8 cellular contexts compared by ENCODE assay signal in the genomic region with DNA sequence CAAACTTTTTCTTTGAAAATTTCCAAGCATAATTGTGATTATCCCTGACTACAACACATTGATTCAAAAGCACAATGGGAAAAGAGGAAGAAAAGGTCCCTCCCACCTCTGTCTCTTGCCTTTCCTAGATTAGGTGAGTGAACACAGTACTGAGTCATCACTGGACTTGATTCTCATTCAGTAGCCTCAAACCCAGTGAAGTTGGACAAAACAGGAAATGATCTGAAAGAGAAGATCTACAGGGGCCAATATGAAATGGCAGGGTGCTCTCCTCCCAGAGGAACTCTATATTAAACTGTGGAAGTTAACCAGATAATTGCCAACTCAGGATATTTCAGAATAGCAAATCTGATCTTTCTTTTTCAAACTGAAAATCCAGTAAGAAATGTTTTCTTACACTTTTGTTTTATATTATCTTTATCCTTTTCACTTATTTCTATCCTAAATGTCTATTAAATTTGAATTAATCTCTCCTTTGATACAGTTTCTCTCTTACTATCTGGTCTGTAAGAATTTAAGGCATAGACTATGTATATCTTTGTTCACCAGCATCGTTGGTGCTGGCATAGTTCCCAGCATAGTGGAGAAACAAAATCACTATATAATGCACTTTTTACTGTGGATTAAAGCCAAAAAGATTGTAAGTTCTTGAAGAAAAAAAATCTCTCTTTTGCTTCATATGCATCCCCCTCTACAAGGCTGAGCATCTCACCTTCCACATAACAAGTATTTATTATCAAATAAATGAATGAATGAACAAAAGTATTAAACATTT. TPM values are rescaled to one million over a fixed set of nuclear protein-coding genes. Genes with fewer than 3 reads are reported as not detected.
DNase-seq lines count a peak whose midpoint lies in the region; ATAC-seq and TF ChIP-seq lines count a peak whose summit lies in the region.

No MANE protein-coding gene starts in this region.

- intact Hi-C loops in heart right ventricle (cut with DNase I): no loop called here

- H3K36me3 ChIP-seq in heart right ventricle: no peaks in the 10 kb centered on the region

- no peaks in the 10 kb centered on the region for H3K9me3 ChIP-seq in heart right ventricle

- TF ChIP-seq CTCF in heart right ventricle (IDR thresholded peaks at IDR 0.05): no peak

- peak overlapping the region in 1 of 10 donors; percentile 51 for H3K27ac ChIP-seq in heart right ventricle

- H3K4me3 ChIP-seq in heart right ventricle: no peak overlapping the region

- H3K27me3 ChIP-seq in heart right ventricle: peaks cover 0 to 14% (median 0%) of the 10 kb centered on the region in 7 donors

- ATAC-seq in GM18519 (IDR thresholded peaks at IDR 0.05; ENCODE audit: low FRiP score, unreplicated experiment) (peak; percentile 63), HG02610 (IDR thresholded peaks at IDR 0.05; ENCODE audit: unreplicated experiment) (peak; percentile 64), heart right ventricle (no peak)

- DNase-seq in NAMALWA (ENCODE audit: low spot score): peak; percentile 49
- DNase-seq in inferior parietal cortex (ENCODE audit: extremely low spot score): peak; percentile 8
- no peak for DNase-seq in heart right ventricle
- DNase-seq in stimulated activated CD8-positive, alpha-beta memory T cell treated with anti-CD3 and anti-CD28 coated beads, Interleukin-4, amount 100 ng/mL, for 48 hours: no peak
- no peak for DNase-seq in NCI-H2029 (lab: John Stamatoyannopoulos, UW)
- no peak for DNase-seq in epidermal melanocyte (ENCODE audit: insufficient read length, low spot score)

- H3K4me1 ChIP-seq in heart right ventricle: peaks cover 0 to 55% (median 0%) of the 10 kb centered on the region in 9 donors

- WGBS in heart right ventricle, 2 donors: 4 to 5% methylated on average over 1 of the region's 1 CpG

RNA-seq across cellular contexts. Expression of a gene that starts 41.4 kb away (rescaled TPM):
- total RNA-seq in heart right ventricle: 10 to 100 TPM in 1 of 10 donors, 1 to 10 TPM in 7, under 1 TPM in 2; 0.88 to 20.2 (median 1.9) TPM
- polyA plus RNA-seq in heart right ventricle: under 1 TPM; 0.46 to 0.51 TPM

Comparison
In these comparisons a context has a peak if more than half of its experiments do, and no peak if none do; other contexts are left out.
1. ATAC-seq: peak in GM18519 (single experiment) and HG02610 (single experiment); none in heart right ventricle (0 of 8).
2. DNase-seq: peak in NAMALWA (single experiment) and inferior parietal cortex (single experiment); none in heart right ventricle (0 of 2), stimulated activated CD8-positive, alpha-beta memory T cell treated with anti-CD3 and anti-CD28 coated beads, Interleukin-4, amount 100 ng/mL, for 48 hours (single experiment), NCI-H2029 (single experiment) and epidermal melanocyte (single experiment).